Comparison of ENCODE assay signal across 8 cellular contexts in genomic region chr10:42475168-42476098, GRCh38.
DNase-seq lines count a peak whose midpoint lies in the region; ATAC-seq, FAIRE-seq and TF ChIP-seq lines count a peak whose summit lies in the region.

No MANE protein-coding gene starts in this region.

- H3K36me3 ChIP-seq in prostate gland: no peaks in the 10 kb centered on the region

- H3K27ac Mint-ChIP-seq in memory B cell: no peak overlapping the region

- in situ Hi-C loops in ACHN (cut with HindIII; ENCODE audit: low pct_ligation_motif_present, low pct_unique_long_range_greater_than_20kb, low sequenced_read_pairs): no loop called here

- no peaks in the 10 kb centered on the region for H3K4me1 ChIP-seq in prostate gland (replicated peaks)

- TF ChIP-seq CTCF in cardiac fibroblast (IDR thresholded peaks at IDR 0.05; ENCODE audit: low read depth, low read length): no peak
- no peak for TF ChIP-seq CTCF in prostate gland (IDR thresholded peaks at IDR 0.05)

- ATAC-seq in memory B cell (ENCODE audit: low read depth) (no peak), HG03196 (IDR thresholded peaks at IDR 0.05; ENCODE audit: unreplicated experiment) (no peak), GM21381 (IDR thresholded peaks at IDR 0.05; ENCODE audit: unreplicated experiment) (no peak)

- H3K4me3 ChIP-seq in cardiac fibroblast (replicated peaks in 1 of 2; ENCODE audit: low read depth in 2 of 2, low read length in 2 of 2): peak overlapping the region; percentile 53 to 81
- H3K4me3 ChIP-seq in prostate gland: peak overlapping the region in 1 of 2 donors; percentile 13

- no peaks in the 10 kb centered on the region for H3K9me3 ChIP-seq in prostate gland

- WGBS in prostate gland: 28% methylated on average over 49 of the region's 52 CpGs

- intact Hi-C loops in prostate gland (cut with DNase I): no loop called here

- peak overlapping the region; percentile 25 for H3K4me3 Mint-ChIP-seq in memory B cell

- H3K27ac ChIP-seq in prostate gland: no peak overlapping the region

- no peaks in the 10 kb centered on the region for H3K9me3 Mint-ChIP-seq in memory B cell

- TF ChIP-seq POLR2A in prostate gland (IDR thresholded peaks at IDR 0.05): no peak

- H3K27me3 ChIP-seq in prostate gland (replicated peaks; ENCODE audit: insufficient read depth): no peaks in the 10 kb centered on the region

- peak; percentile 92 for FAIRE-seq in HTR-8/SVneo (lab: Jason Lieb, UNC)

- DNase-seq in ACHN: peak; percentile 86
- peak; percentile 64 for DNase-seq in HTR-8/SVneo (ENCODE audit: insufficient read length, low spot score)
- DNase-seq in cardiac fibroblast (ENCODE audit: low read depth in 2 of 2): peak; percentile 53 to 80
- DNase-seq in memory B cell (ENCODE audit: low spot score in 2 of 2): no peak
- DNase-seq in GF-D8 (lab: John Stamatoyannopoulos, UW): no peak
- no peak for DNase-seq in prostate gland (ENCODE audit: low spot score)

- H3K36me3 Mint-ChIP-seq in memory B cell: no peaks in the 10 kb centered on the region

- no peaks in the 10 kb centered on the region for H3K4me1 Mint-ChIP-seq in memory B cell

- peaks cover 10% of the 10 kb centered on the region for H3K27me3 Mint-ChIP-seq in memory B cell

Comparison
In these comparisons a context has a peak if more than half of its experiments do, and no peak if none do; other contexts are left out.
1. DNase-seq: peak in ACHN (single experiment), HTR-8/SVneo (single experiment) and cardiac fibroblast (2 of 2); none in memory B cell (0 of 2), GF-D8 (single experiment) and prostate gland (single experiment).